In the genomic region with DNA sequence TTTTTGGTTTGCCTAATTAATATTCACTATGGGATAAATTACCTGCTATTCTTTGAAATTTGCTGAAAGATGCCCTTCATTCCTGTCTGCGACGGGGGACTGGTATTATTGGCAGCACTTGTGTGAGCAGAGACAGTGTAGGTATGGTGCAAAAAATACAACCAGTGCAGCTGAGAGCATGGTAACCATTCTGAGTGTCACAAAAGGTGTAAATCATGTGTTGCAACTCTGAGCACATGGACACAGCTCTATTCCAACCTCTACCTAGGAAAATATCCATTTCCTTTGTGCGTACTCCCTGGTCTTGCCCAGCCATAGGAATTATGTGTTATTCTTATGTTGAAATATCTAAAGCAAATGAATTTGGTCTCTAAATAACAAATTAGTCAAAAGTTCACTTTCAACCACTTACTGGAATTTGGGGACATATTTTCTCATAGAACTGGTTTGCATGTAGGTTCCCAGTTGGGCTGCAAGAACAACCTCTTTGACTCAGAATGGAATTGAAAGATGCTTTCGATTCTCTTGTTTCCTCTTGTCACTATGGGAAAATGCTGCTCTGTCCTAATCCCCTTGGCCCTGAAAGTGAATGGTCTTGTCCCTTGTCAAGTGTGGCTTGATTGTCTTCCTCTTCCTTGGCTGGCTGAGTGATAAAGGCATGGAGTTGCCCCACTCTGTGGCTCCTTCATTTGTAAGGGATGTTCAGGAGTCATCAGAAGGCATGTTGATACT, we compare ENCODE assay signal across 15 cellular contexts. TPM values are rescaled to one million over a fixed set of nuclear protein-coding genes. Genes with fewer than 3 reads are reported as not detected.
DNase-seq lines count a peak whose midpoint lies in the region; ATAC-seq, FAIRE-seq and TF ChIP-seq lines count a peak whose summit lies in the region.
"Had no signal": no experiment of that assay in that cellular context is flagged by ENCODE, and none has a peak within 500 bp of the region (broad histone marks: within the 10 kb centered on the region; RNA-seq: fewer than 3 reads in every experiment).

No MANE protein-coding gene starts in this region.

- no peak for TF ChIP-seq EP300 in esophagus muscularis mucosa (IDR thresholded peaks at IDR 0.05)

- H3K36me3 ChIP-seq in esophagus muscularis mucosa (no peaks in the 10 kb centered on the region), small intestine (ENCODE audit: control insufficient read depth in 2 of 2, insufficient read depth in 2 of 2, low read length in 2 of 2) (no peaks in the 10 kb centered on the region)
- H3K36me3 ChIP-seq: brain microvascular endothelial cell had no signal

- TF ChIP-seq POLR2A in esophagus muscularis mucosa (IDR thresholded peaks at IDR 0.05; ENCODE audit: low read depth): no peak

- peak; percentile 9 for DNase-seq in OCI-M1 (lab: John Stamatoyannopoulos, UW)
- DNase-seq in esophagus muscularis mucosa (ENCODE audit: extremely low spot score): no peak
- no peak for DNase-seq in EL
- no peak for DNase-seq in small intestine
- DNase-seq: activated CD4-positive, alpha-beta T cell treated with anti-CD3 and anti-CD28 coated beads for 1 hour; activated effector memory CD4-positive, alpha-beta T cell treated with anti-CD3 and anti-CD28 coated beads, Interleukin-2, amount 50 U/mL, for 16 hours; brain microvascular endothelial cell; CD8-positive, alpha-beta T cell; NCI-H1694; NCI-H748 treated with DMSO at 0.1 percent for 48 hours had no signal

- H3K27ac ChIP-seq in esophagus muscularis mucosa (replicated peaks in 1 of 4): no peak overlapping the region
- H3K27ac ChIP-seq in small intestine (ENCODE audit: low read depth in 1 of 2, low read length in 1 of 2): no peak overlapping the region
- H3K27ac ChIP-seq: brain microvascular endothelial cell had no signal

- no peak for FAIRE-seq in small intestine (lab: Jason Lieb, UNC)

- H3K4me3 ChIP-seq in esophagus muscularis mucosa (no peak overlapping the region), small intestine (ENCODE audit: low read depth in 1 of 2, low read length in 2 of 2) (no peak overlapping the region)

- TF ChIP-seq CTCF in esophagus muscularis mucosa (IDR thresholded peaks at IDR 0.05): no peak

- intact Hi-C loops in esophagus muscularis mucosa (cut with DNase I): no loop called here

- peak; percentile 96 for ATAC-seq in GM18870 (IDR thresholded peaks at IDR 0.05; ENCODE audit: unreplicated experiment)
- ATAC-seq in GM21390 (IDR thresholded peaks at IDR 0.05; ENCODE audit: unreplicated experiment): peak; percentile 96
- ATAC-seq in HG02938 (IDR thresholded peaks at IDR 0.05; ENCODE audit: unreplicated experiment): peak; percentile 93
- no peak for ATAC-seq in HG02571 (IDR thresholded peaks at IDR 0.05; ENCODE audit: unreplicated experiment)
- ATAC-seq: CD8-positive, alpha-beta T cell; HCT116 had no signal

- H3K27me3 ChIP-seq in esophagus muscularis mucosa (no peaks in the 10 kb centered on the region), small intestine (ENCODE audit: control insufficient read depth in 2 of 2, insufficient read depth in 2 of 2, low read length in 2 of 2) (peaks cover 0 to 2% of the 10 kb centered on the region in 2 donors)
- H3K27me3 ChIP-seq: brain microvascular endothelial cell had no signal

- peaks cover 27 to 49% (median 37%) of the 10 kb centered on the region in 4 donors for H3K4me1 ChIP-seq in esophagus muscularis mucosa
- no peaks in the 10 kb centered on the region for H3K4me1 ChIP-seq in small intestine (ENCODE audit: control insufficient read depth in 2 of 2, insufficient read depth in 1 of 2, low read depth in 1 of 2, low read length in 1 of 2)

- no peaks in the 10 kb centered on the region for H3K9me3 ChIP-seq in esophagus muscularis mucosa
- H3K9me3 ChIP-seq in small intestine (ENCODE audit: control insufficient read depth, low read depth): no peaks in the 10 kb centered on the region

- WGBS in esophagus muscularis mucosa: 93% methylated on average over 4 of the region's 4 CpGs
- WGBS in small intestine, 3 donors: 87 to 95% (median 89%) methylated on average over 4 of the region's 4 CpGs

RNA-seq across cellular contexts. Expression of gene CELF2, which starts 57.0 kb away (rescaled TPM):
- total RNA-seq in esophagus muscularis mucosa: 100 to 1,000 TPM in 3 of 4 donors, 10 to 100 TPM in 1; 81.8 to 128 (median 104) TPM
- polyA plus RNA-seq in small intestine: 10 to 100 TPM in 1 of 3 donors, 1 to 10 TPM in 2; 1.8 to 11.6 (median 4.1) TPM
